24 cellular contexts compared by ENCODE assay signal in genomic region chr20:50820515-50821256, GRCh38. TPM values are rescaled to one million over a fixed set of nuclear protein-coding genes. Genes with fewer than 3 reads are reported as not detected.
DNase-seq lines count a peak whose midpoint lies in the region; ATAC-seq, FAIRE-seq and TF ChIP-seq lines count a peak whose summit lies in the region.
"Had no signal": no experiment of that assay in that cellular context is flagged by ENCODE, and none has a peak within 500 bp of the region (broad histone marks: within the 10 kb centered on the region; RNA-seq: fewer than 3 reads in every experiment).

No MANE protein-coding gene starts in this region.

- no peak overlapping the region for H2AK5ac ChIP-seq in mesendoderm (ENCODE audit: low read length)

- H4K20me1 ChIP-seq in BLaER1 treated with 17β-estradiol and CSF1 and Interleukin-3, amounts not matched to agents 10 nM and 100 nM, result no peaks in the 10 kb centered on the region

- peaks cover 0 to 27% (median 19%) of the 10 kb centered on the region in 11 experiments; a peak in 13 of 22 replicates for H3K36me3 ChIP-seq in BLaER1 treated with 17β-estradiol and CSF1 and Interleukin-3, amounts not matched to agents 10 nM and 100 nM
- no peaks in the 10 kb centered on the region for H3K36me3 ChIP-seq in mesendoderm (ENCODE audit: control insufficient read depth, insufficient read depth, low read length)
- H3K36me3 ChIP-seq: esophagus squamous epithelium, transverse colon had no signal

- H2BK5ac ChIP-seq in mesendoderm (ENCODE audit: low read length), result no peak overlapping the region

- TF ChIP-seq POLR2A in H54 (IDR thresholded peaks at IDR 0.05; ENCODE audit: low read depth, low read length), result no peak

- H3K4me1 ChIP-seq in BLaER1 treated with 17β-estradiol and CSF1 and Interleukin-3, amounts not matched to agents 10 nM and 100 nM, result peaks cover 68 to 92% (median 80%) of the 10 kb centered on the region in 10 experiments
- peaks cover 4% of the 10 kb centered on the region for H3K4me1 ChIP-seq in mesendoderm (ENCODE audit: control insufficient read depth, low read depth, low read length)

- H4K8ac ChIP-seq in mesendoderm (ENCODE audit: low read depth, low read length), result no peak overlapping the region

- H3K4me1 Mint-ChIP-seq in IgD-negative memory B cell, result peaks cover 55 to 58% (median 57%) of the 10 kb centered on the region in 3 donors
- H3K4me1 Mint-ChIP-seq in activated naive CD8-positive, alpha-beta T cell (ENCODE audit: low read depth), result peaks cover 54% of the 10 kb centered on the region
- peaks cover 22% of the 10 kb centered on the region for H3K4me1 Mint-ChIP-seq in activated CD4-positive, alpha-beta T cell treated with anti-CD3 and anti-CD28 coated beads, Interleukin-2, amount 10 ng/mL, durations not matched to agents 24 days and 14 days

- H3K27ac ChIP-seq in BLaER1 treated with 17β-estradiol and CSF1 and Interleukin-3, amounts not matched to agents 10 nM and 100 nM, result peak overlapping the region in 10 of 11 experiments; percentile 44 to 97 (median 94); a peak in 19 of 22 replicates
- no peak overlapping the region for H3K27ac ChIP-seq in mesendoderm (ENCODE audit: low read depth, low read length)
- H3K27ac ChIP-seq: esophagus squamous epithelium, gastroesophageal sphincter, transverse colon, VCaP had no signal

- no peak overlapping the region for H4K5ac ChIP-seq in mesendoderm (ENCODE audit: low read length)

- H2BK120ac ChIP-seq in mesendoderm (ENCODE audit: low read depth, low read length), result no peak overlapping the region

- H3K56ac ChIP-seq in mesendoderm (ENCODE audit: low read length), result no peak overlapping the region

- intact Hi-C loops in activated CD4-positive, alpha-beta T cell treated with anti-CD3 and anti-CD28 coated beads, Interleukin-2, amount 10 ng/mL, durations not matched to agents 24 days and 14 days (cut with micrococcal nuclease), result no loop called here

- H3K18ac ChIP-seq in mesendoderm (ENCODE audit: low read length), result no peak overlapping the region

- peak overlapping the region; percentile 76 to 99 (median 95) for H3K27ac Mint-ChIP-seq in IgD-negative memory B cell
- H3K27ac Mint-ChIP-seq in activated naive CD8-positive, alpha-beta T cell, result peak overlapping the region; percentile 38
- H3K27ac Mint-ChIP-seq in activated CD4-positive, alpha-beta T cell treated with anti-CD3 and anti-CD28 coated beads, Interleukin-2, amount 10 ng/mL, durations not matched to agents 24 days and 14 days, result no peak overlapping the region
- H3K27ac Mint-ChIP-seq: activated naive CD4-positive, alpha-beta T cell treated with anti-CD3 and anti-CD28 coated beads for 36 hours had no signal

- no peaks in the 10 kb centered on the region for H3K9me3 Mint-ChIP-seq in IgD-negative memory B cell
- no peaks in the 10 kb centered on the region for H3K9me3 Mint-ChIP-seq in activated naive CD8-positive, alpha-beta T cell (ENCODE audit: low read depth)
- H3K9me3 Mint-ChIP-seq in activated CD4-positive, alpha-beta T cell treated with anti-CD3 and anti-CD28 coated beads, Interleukin-2, amount 10 ng/mL, durations not matched to agents 24 days and 14 days, result peaks cover 9% of the 10 kb centered on the region
- H3K9me3 Mint-ChIP-seq: activated naive CD4-positive, alpha-beta T cell treated with anti-CD3 and anti-CD28 coated beads for 36 hours had no signal

- H3K79me1 ChIP-seq in mesendoderm (ENCODE audit: low read length), result no peaks in the 10 kb centered on the region

- peaks cover 4% of the 10 kb centered on the region for H3K36me3 Mint-ChIP-seq in IgD-negative memory B cell
- peaks cover 7% of the 10 kb centered on the region for H3K36me3 Mint-ChIP-seq in activated naive CD8-positive, alpha-beta T cell
- H3K36me3 Mint-ChIP-seq in activated CD4-positive, alpha-beta T cell treated with anti-CD3 and anti-CD28 coated beads, Interleukin-2, amount 10 ng/mL, durations not matched to agents 24 days and 14 days (ENCODE audit: low read depth), result peaks cover 10% of the 10 kb centered on the region

- no CpG with 5 or more reads among the region's 16 CpGs for WGBS in mesendoderm (ENCODE audit: extremely low coverage, insufficient coverage, low lambda C conversion rate)

- H3K9me3 ChIP-seq in BLaER1 treated with 17β-estradiol and CSF1 and Interleukin-3, amounts not matched to agents 10 nM and 100 nM (replicated peaks in 1 of 11), result peaks cover 0 to 3% (median 0%) of the 10 kb centered on the region in 11 experiments; a peak in 1 of 22 replicates
- H3K9me3 ChIP-seq: esophagus squamous epithelium, gastroesophageal sphincter, transverse colon had no signal

- peak overlapping the region in 9 of 11 experiments; percentile 57 to 86 (median 80); a peak in 17 of 22 replicates for H3K9ac ChIP-seq in BLaER1 treated with 17β-estradiol and CSF1 and Interleukin-3, amounts not matched to agents 10 nM and 100 nM
- no peak overlapping the region for H3K9ac ChIP-seq in mesendoderm (ENCODE audit: low read length)

- no peak overlapping the region for H2BK15ac ChIP-seq in mesendoderm (replicated peaks; ENCODE audit: low read depth)

- peak overlapping the region in 5 of 10 experiments; percentile 1 to 33 (median 21); a peak in 3 of 20 replicates for H3K4me3 ChIP-seq in BLaER1 treated with 17β-estradiol and CSF1 and Interleukin-3, amounts not matched to agents 10 nM and 100 nM
- no peak overlapping the region for H3K4me3 ChIP-seq in mesendoderm (ENCODE audit: low read length)
- H3K4me3 ChIP-seq: esophagus squamous epithelium, gastroesophageal sphincter, lung, transverse colon had no signal

- H3K27me3 ChIP-seq in BLaER1 treated with 17β-estradiol and CSF1 and Interleukin-3, amounts not matched to agents 10 nM and 100 nM, result no peaks in the 10 kb centered on the region
- H3K27me3 ChIP-seq in mesendoderm (ENCODE audit: insufficient read depth, low read length, poor library complexity), result no peaks in the 10 kb centered on the region
- H3K27me3 ChIP-seq: esophagus squamous epithelium, gastroesophageal sphincter, transverse colon had no signal

- H3K4me3 Mint-ChIP-seq in IgD-negative memory B cell, result peak overlapping the region in 3 of 4 donors; percentile 63 to 86 (median 81)
- no peak overlapping the region for H3K4me3 Mint-ChIP-seq in activated naive CD8-positive, alpha-beta T cell
- no peak overlapping the region for H3K4me3 Mint-ChIP-seq in activated CD4-positive, alpha-beta T cell treated with anti-CD3 and anti-CD28 coated beads, Interleukin-2, amount 10 ng/mL, durations not matched to agents 24 days and 14 days
- H3K4me3 Mint-ChIP-seq: activated naive CD4-positive, alpha-beta T cell treated with anti-CD3 and anti-CD28 coated beads for 36 hours; T-helper 17 cell had no signal

- no peaks in the 10 kb centered on the region for H3K79me2 ChIP-seq in mesendoderm (ENCODE audit: control insufficient read depth, insufficient read depth, low read length)

- peak; percentile 26 for DNase-seq in mesendoderm
- DNase-seq in H54 (ENCODE audit: insufficient read length, low spot score), result no peak
- DNase-seq in activated CD4-positive, alpha-beta T cell treated with anti-CD3 and anti-CD28 coated beads, Interleukin-2, amount 10 ng/mL, durations not matched to agents 24 days and 14 days, result no peak
- DNase-seq: activated CD4-positive, alpha-beta T cell treated with anti-CD3 and anti-CD28 coated beads, Interleukin-2, amount 50 U/mL, for 48 hours; activated naive CD4-positive, alpha-beta T cell treated with anti-CD3 and anti-CD28 coated beads for 36 hours; activated T-cell treated with anti-CD3 and anti-CD28 coated beads, Interleukin-2, amount 50 U/mL, for 1 hour; DMS79 treated with DMSO at 0.1 percent for 48 hours; effector memory CD4-positive, alpha-beta T cell; esophagus squamous epithelium; islet precursor cell; NCI-H1436 treated with DMSO at 0.1 percent for 48 hours; stimulated activated CD4-positive, alpha-beta T cell treated with anti-CD3 and anti-CD28 coated beads, Interleukin-1b, Interleukin-23, amount 100 ng/mL, for 48 hours; stimulated activated naive CD8-positive, alpha-beta T cell treated with anti-CD3 and anti-CD28 coated beads, Interleukin-15, Interleukin-2, amounts not matched to agents 100 U/mL and 50 U/mL, for 24 hours; T-helper 17 cell; transverse colon had no signal

- no peak for ATAC-seq in GM21529 (IDR thresholded peaks at IDR 0.05; ENCODE audit: unreplicated experiment)
- ATAC-seq in GM19467 (IDR thresholded peaks at IDR 0.05; ENCODE audit: unreplicated experiment), result no peak
- ATAC-seq: gastroesophageal sphincter; stimulated activated naive CD8-positive, alpha-beta T cell treated with anti-CD3 and anti-CD28 coated beads, Interleukin-15, Interleukin-2, amounts not matched to agents 100 U/mL and 50 U/mL, for 24 hours; T-helper 17 cell had no signal

- H3K4ac ChIP-seq in mesendoderm (ENCODE audit: low read depth, low read length), result no peak overlapping the region

- FAIRE-seq in H54 (lab: Jason Lieb, UNC), result no peak
- FAIRE-seq: astrocyte had no signal

- H3K4me2 ChIP-seq in BLaER1 treated with 17β-estradiol and CSF1 and Interleukin-3, amounts not matched to agents 10 nM and 100 nM, result peak overlapping the region; percentile 65 to 90 (median 83)
- no peak overlapping the region for H3K4me2 ChIP-seq in mesendoderm (ENCODE audit: low read length)

- no peak overlapping the region for H3K23ac ChIP-seq in mesendoderm (ENCODE audit: low read length)

- H3K27me3 Mint-ChIP-seq in IgD-negative memory B cell, result no peaks in the 10 kb centered on the region
- no peaks in the 10 kb centered on the region for H3K27me3 Mint-ChIP-seq in activated naive CD8-positive, alpha-beta T cell
- H3K27me3 Mint-ChIP-seq in activated CD4-positive, alpha-beta T cell treated with anti-CD3 and anti-CD28 coated beads, Interleukin-2, amount 10 ng/mL, durations not matched to agents 24 days and 14 days, result no peaks in the 10 kb centered on the region
- H3K27me3 Mint-ChIP-seq: T-helper 17 cell had no signal

RNA-seq across cellular contexts. Expression of gene BCAS4, which starts 25.8 kb away (rescaled TPM):
- polyA plus RNA-seq in IgD-negative memory B cell, result 118 TPM
- 4.5 TPM for polyA plus RNA-seq in mesendoderm (2013, experiment 1 of 2)
- polyA plus RNA-seq in mesendoderm (2013, experiment 2 of 2), result 4.5 TPM
- 7.2 and 8.4 TPM in 2 replicates for total RNA-seq in activated CD4-positive, alpha-beta T cell treated with anti-CD3 and anti-CD28 coated beads, Interleukin-2, amount 10 ng/mL, durations not matched to agents 24 days and 14 days

Comparison
In these comparisons a context has a peak if more than half of its experiments do, and no peak if none do; other contexts are left out.
1. H3K4me3 Mint-ChIP-seq: peak in IgD-negative memory B cell (3 of 4); none in activated naive CD8-positive, alpha-beta T cell (single experiment) and activated CD4-positive, alpha-beta T cell treated with anti-CD3 and anti-CD28 coated beads, Interleukin-2, amount 10 ng/mL, durations not matched to agents 24 days and 14 days (single experiment).